Comparison of ENCODE assay signal across 2 cellular contexts in the genomic region with DNA sequence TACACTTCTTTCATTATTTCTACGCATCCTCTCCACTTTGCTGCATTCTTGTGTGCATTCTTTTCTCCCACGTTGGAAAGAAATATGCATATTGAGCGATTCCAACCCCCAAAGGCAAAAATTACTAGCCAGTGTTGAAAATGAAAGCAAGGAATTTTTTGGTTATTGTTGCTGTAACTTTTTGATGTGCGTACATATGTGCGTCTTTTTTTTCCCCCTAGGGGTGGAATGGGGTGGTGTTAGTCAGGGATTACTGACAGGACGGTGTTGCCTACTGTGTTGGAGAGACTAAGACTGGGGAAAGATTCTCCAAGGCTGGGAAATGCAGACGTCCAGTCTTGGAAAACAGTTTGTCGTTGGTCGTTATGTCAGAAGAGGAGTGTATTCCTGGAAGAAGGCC.
TF ChIP-seq lines count a peak whose summit lies in the region.

No MANE protein-coding gene starts in this region.

TF ChIP-seq in GM23338, 12 proteins besides CTCF, POLR2A, EP300 and RAD21 (continued from another document):
- TF ChIP-seq ETS1 (IDR thresholded peaks at IDR 0.05) (no peak), EZH2 (IDR thresholded peaks at IDR 0.05; ENCODE audit: low read depth, unreplicated experiment) (no peak), JUNB (IDR thresholded peaks at IDR 0.05; ENCODE audit: unreplicated experiment) (no peak), STAT1 (IDR thresholded peaks at IDR 0.05; ENCODE audit: unreplicated experiment) (no peak), POLR2AphosphoS5 (IDR thresholded peaks at IDR 0.05; ENCODE audit: low read depth) (no peak), CREB1 (CRISPR knock-in tag; IDR thresholded peaks at IDR 0.05; ENCODE audit: low read depth) (no peak)
- TF ChIP-seq, protein P1, sequence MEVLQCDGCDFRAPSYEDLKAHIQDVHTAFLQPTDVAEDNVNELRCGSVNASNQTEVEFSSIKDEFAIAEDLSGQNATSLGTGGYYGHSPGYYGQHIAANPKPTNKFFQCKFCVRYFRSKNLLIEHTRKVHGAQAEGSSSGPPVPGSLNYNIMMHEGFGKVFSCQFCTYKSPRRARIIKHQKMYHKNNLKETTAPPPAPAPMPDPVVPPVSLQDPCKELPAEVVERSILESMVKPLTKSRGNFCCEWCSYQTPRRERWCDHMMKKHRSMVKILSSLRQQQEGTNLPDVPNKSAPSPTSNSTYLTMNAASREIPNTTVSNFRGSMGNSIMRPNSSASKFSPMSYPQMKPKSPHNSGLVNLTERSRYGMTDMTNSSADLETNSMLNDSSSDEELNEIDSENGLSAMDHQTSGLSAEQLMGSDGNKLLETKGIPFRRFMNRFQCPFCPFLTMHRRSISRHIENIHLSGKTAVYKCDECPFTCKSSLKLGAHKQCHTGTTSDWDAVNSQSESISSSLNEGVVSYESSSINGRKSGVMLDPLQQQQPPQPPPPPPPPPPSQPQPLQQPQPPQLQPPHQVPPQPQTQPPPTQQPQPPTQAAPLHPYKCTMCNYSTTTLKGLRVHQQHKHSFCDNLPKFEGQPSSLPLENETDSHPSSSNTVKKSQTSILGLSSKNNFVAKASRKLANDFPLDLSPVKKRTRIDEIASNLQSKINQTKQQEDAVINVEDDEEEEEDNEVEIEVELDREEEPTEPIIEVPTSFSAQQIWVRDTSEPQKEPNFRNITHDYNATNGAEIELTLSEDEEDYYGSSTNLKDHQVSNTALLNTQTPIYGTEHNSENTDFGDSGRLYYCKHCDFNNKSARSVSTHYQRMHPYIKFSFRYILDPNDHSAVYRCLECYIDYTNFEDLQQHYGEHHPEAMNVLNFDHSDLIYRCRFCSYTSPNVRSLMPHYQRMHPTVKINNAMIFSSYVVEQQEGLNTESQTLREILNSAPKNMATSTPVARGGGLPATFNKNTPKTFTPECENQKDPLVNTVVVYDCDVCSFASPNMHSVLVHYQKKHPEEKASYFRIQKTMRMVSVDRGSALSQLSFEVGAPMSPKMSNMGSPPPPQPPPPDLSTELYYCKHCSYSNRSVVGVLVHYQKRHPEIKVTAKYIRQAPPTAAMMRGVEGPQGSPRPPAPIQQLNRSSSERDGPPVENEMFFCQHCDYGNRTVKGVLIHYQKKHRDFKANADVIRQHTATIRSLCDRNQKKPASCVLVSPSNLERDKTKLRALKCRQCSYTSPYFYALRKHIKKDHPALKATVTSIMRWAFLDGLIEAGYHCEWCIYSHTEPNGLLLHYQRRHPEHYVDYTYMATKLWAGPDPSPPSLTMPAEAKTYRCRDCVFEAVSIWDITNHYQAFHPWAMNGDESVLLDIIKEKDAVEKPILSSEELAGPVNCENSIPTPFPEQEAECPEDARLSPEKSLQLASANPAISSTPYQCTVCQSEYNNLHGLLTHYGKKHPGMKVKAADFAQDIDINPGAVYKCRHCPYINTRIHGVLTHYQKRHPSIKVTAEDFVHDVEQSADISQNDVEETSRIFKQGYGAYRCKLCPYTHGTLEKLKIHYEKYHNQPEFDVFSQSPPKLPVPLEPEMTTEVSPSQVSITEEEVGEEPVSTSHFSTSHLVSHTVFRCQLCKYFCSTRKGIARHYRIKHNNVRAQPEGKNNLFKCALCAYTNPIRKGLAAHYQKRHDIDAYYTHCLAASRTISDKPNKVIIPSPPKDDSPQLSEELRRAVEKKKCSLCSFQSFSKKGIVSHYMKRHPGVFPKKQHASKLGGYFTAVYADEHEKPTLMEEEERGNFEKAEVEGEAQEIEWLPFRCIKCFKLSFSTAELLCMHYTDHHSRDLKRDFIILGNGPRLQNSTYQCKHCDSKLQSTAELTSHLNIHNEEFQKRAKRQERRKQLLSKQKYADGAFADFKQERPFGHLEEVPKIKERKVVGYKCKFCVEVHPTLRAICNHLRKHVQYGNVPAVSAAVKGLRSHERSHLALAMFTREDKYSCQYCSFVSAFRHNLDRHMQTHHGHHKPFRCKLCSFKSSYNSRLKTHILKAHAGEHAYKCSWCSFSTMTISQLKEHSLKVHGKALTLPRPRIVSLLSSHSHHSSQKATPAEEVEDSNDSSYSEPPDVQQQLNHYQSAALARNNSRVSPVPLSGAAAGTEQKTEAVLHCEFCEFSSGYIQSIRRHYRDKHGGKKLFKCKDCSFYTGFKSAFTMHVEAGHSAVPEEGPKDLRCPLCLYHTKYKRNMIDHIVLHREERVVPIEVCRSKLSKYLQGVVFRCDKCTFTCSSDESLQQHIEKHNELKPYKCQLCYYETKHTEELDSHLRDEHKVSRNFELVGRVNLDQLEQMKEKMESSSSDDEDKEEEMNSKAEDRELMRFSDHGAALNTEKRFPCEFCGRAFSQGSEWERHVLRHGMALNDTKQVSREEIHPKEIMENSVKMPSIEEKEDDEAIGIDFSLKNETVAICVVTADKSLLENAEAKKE (CRISPR knock-in tag; IDR thresholded peaks at IDR 0.05), result no peak

TF ChIP-seq in WTC11, 78 proteins besides CTCF, POLR2A, EP300 and RAD21 (continued from another document):
- TF ChIP-seq ATF6 (CRISPR knock-in tag; IDR thresholded peaks at IDR 0.05) (no peak), ETV6 (CRISPR knock-in tag; IDR thresholded peaks at IDR 0.05) (no peak), SMAD4 (CRISPR knock-in tag; IDR thresholded peaks at IDR 0.05) (no peak), SMAD3 (CRISPR knock-in tag; IDR thresholded peaks at IDR 0.05; ENCODE audit: borderline replicate concordance) (no peak), ZNF671 (CRISPR knock-in tag; IDR thresholded peaks at IDR 0.05) (no peak), ZSCAN18 (CRISPR knock-in tag; IDR thresholded peaks at IDR 0.05) (no peak), SOX15 (CRISPR knock-in tag; IDR thresholded peaks at IDR 0.05) (no peak), ELF4 (CRISPR knock-in tag; IDR thresholded peaks at IDR 0.05; ENCODE audit: low read depth) (no peak)
TF ChIP-seq in WTC11: peak in this region for 0.
